Comparison of ENCODE assay signal across 9 cellular contexts in genomic region chr19:47024502-47024901, GRCh38. TPM values are rescaled to one million over a fixed set of nuclear protein-coding genes. Genes with fewer than 3 reads are reported as not detected.
"Had no signal": no experiment of that assay in that cellular context is flagged by ENCODE, and none has a peak within 500 bp of the region (broad histone marks: within the 10 kb centered on the region; RNA-seq: fewer than 3 reads in every experiment).

No MANE protein-coding gene starts in this region.

- FAIRE-seq: H1, H54 had no signal

- H2AFZ ChIP-seq: GM23338 had no signal

- ATAC-seq: GM23338 had no signal

- H3K27ac ChIP-seq: HL-60 had no signal

- DNase-seq: H9, HCEC 1CT, HFFc6, KG1 had no signal

- H3K4me2 ChIP-seq: GM23338 had no signal

- H3K4me3 ChIP-seq: GM23338 had no signal

RNA-seq across cellular contexts. Expression of gene NPAS1, which starts 4.9 kb away (rescaled TPM):
- total RNA-seq: HT1080 had no signal
